8 cellular contexts compared by ENCODE assay signal in genomic region chr11:107457558-107458271, GRCh38. TPM values are rescaled to one million over a fixed set of nuclear protein-coding genes. Genes with fewer than 3 reads are reported as not detected.
DNase-seq lines count a peak whose midpoint lies in the region; ATAC-seq, FAIRE-seq and TF ChIP-seq lines count a peak whose summit lies in the region.

CWF19L2 (minus strand) TSS chr11:107457825; CDS start chr11:107457816, 9 bp downstream.

- H3K27me3 ChIP-seq in SU-DHL-6 (ENCODE audit: low read length) (no peaks in the 10 kb centered on the region), pancreas (no peaks in the 10 kb centered on the region), tibial artery (no peaks in the 10 kb centered on the region)

- DNase-seq in NCI-H128 (lab: John Stamatoyannopoulos, UW; ENCODE audit: unreplicated experiment): peak; percentile 93
- DNase-seq in activated naive CD8-positive, alpha-beta T cell treated with anti-CD3 and anti-CD28 coated beads, Interleukin-2, amount 10 ng/mL, durations not matched to agents 7 days and 5 days: peak; percentile 79
- peak; percentile 93 for DNase-seq in Right ventricle myocardium superior
- peak; percentile 82 to 95 (median 89) for DNase-seq in pancreas
- peak; percentile 83 to 91 for DNase-seq in tibial artery

- H3K9me2 ChIP-seq in SU-DHL-6 (replicated peaks; ENCODE audit: insufficient read depth, low read length): no peaks in the 10 kb centered on the region

- H3K27me3 Mint-ChIP-seq in activated naive CD8-positive, alpha-beta T cell treated with anti-CD3 and anti-CD28 coated beads, Interleukin-2, amount 10 ng/mL, durations not matched to agents 7 days and 5 days: peaks cover 4% of the 10 kb centered on the region

- H3K4me1 Mint-ChIP-seq in activated naive CD8-positive, alpha-beta T cell treated with anti-CD3 and anti-CD28 coated beads, Interleukin-2, amount 10 ng/mL, durations not matched to agents 7 days and 5 days: peaks cover 22% of the 10 kb centered on the region

- no peaks in the 10 kb centered on the region for H3K9me3 ChIP-seq in SU-DHL-6 (ENCODE audit: insufficient read depth, low read length)
- no peaks in the 10 kb centered on the region for H3K9me3 ChIP-seq in pancreas
- no peaks in the 10 kb centered on the region for H3K9me3 ChIP-seq in tibial artery

- H3F3A ChIP-seq in SU-DHL-6 (ENCODE audit: insufficient read depth): no peaks in the 10 kb centered on the region

- peak within 1 kb of the TSS; percentile 87 for H3K27ac Mint-ChIP-seq in activated naive CD8-positive, alpha-beta T cell treated with anti-CD3 and anti-CD28 coated beads, Interleukin-2, amount 10 ng/mL, durations not matched to agents 7 days and 5 days

- H3K36me3 ChIP-seq in SU-DHL-6 (ENCODE audit: low read length) (peaks cover 8% of the 10 kb centered on the region; the same call in 1 of the 2 replicates), pancreas (peaks cover 0 to 14% (median under 1%) of the 10 kb centered on the region in 3 donors), tibial artery (peaks cover 13 to 16% (median 16%) of the 10 kb centered on the region in 3 donors)

- peak within 1 kb of the TSS; percentile 72 for H3K9ac ChIP-seq in SU-DHL-6 (ENCODE audit: low read length)

- POLR2A ChIA-PET in activated naive CD8-positive, alpha-beta T cell treated with anti-CD3 and anti-CD28 coated beads, Interleukin-2, amount 10 ng/mL, durations not matched to agents 7 days and 5 days (lab: Charles Lee): interaction anchor here (0.5 to 1.4 kb wide), 7 partner anchors 10 to 1381 kb away, joined by 3 to 4 read pairs (median 3); partner anchors contain the start of genes AASDHPPT and KBTBD3

- H3K4me1 ChIP-seq in pancreas (peaks cover 0 to 13% (median 7%) of the 10 kb centered on the region in 3 donors), tibial artery (peaks cover 0 to 16% (median 8%) of the 10 kb centered on the region in 4 donors)

- TF ChIP-seq CTCF in SU-DHL-6 (IDR thresholded peaks at IDR 0.05; ENCODE audit: insufficient read depth, low read length, poor library complexity, severe bottlenecking): no peak
- TF ChIP-seq CTCF in pancreas (IDR thresholded peaks at IDR 0.05): no peak
- peak in 1 of 2 experiments; percentile 12 for TF ChIP-seq CTCF in tibial artery (IDR thresholded peaks at IDR 0.05)

- FAIRE-seq in pancreas (lab: Jason Lieb, UNC): peak; percentile 98

- H4K20me1 ChIP-seq in SU-DHL-6 (ENCODE audit: low read depth, low read length): no peaks in the 10 kb centered on the region

- H3K27ac ChIP-seq in SU-DHL-6 (ENCODE audit: low read depth, low read length) (peak within 1 kb of the TSS; percentile 50), pancreas (peak within 1 kb of the TSS; percentile 35 to 73 (median 56)), tibial artery (peak within 1 kb of the TSS; percentile 71 to 74)

- H2AFZ ChIP-seq in SU-DHL-6 (ENCODE audit: low read depth, low read length, severe bottlenecking): peak within 1 kb of the TSS; percentile 81

- WGBS in pancreas, 2 donors: 0 to 1% methylated on average over 30 of the region's 30 CpGs

- intact Hi-C loops in Right ventricle myocardium superior (cut with DNase I) (no loop called here), pancreas (cut with DNase I) (no loop called here), tibial artery (cut with DNase I; ENCODE audit: low total_unique reads) (loop anchor here (10.0 kb wide), 1 partner anchor 1007 kb away; the partner anchor contains the start of gene C11orf65)

- peaks cover 22% of the 10 kb centered on the region for H3K79me2 ChIP-seq in SU-DHL-6 (ENCODE audit: insufficient read depth, low read length)

- H3K36me3 Mint-ChIP-seq in activated naive CD8-positive, alpha-beta T cell treated with anti-CD3 and anti-CD28 coated beads, Interleukin-2, amount 10 ng/mL, durations not matched to agents 7 days and 5 days: peaks cover 7% of the 10 kb centered on the region

- H3K4me3 ChIP-seq in SU-DHL-6 (ENCODE audit: insufficient read depth, low read length, poor library complexity, severe bottlenecking): peak within 1 kb of the TSS; percentile 73
- H3K4me3 ChIP-seq in pancreas: peak within 1 kb of the TSS; percentile 49 to 70 (median 65)
- H3K4me3 ChIP-seq in tibial artery: peak within 1 kb of the TSS; percentile 66 to 75

- H3K9me3 Mint-ChIP-seq in activated naive CD8-positive, alpha-beta T cell treated with anti-CD3 and anti-CD28 coated beads, Interleukin-2, amount 10 ng/mL, durations not matched to agents 7 days and 5 days: no peaks in the 10 kb centered on the region

- peak within 1 kb of the TSS; percentile 97 for H3K4me2 ChIP-seq in SU-DHL-6 (ENCODE audit: low read depth, low read length, poor library complexity, severe bottlenecking)

- TF ChIP-seq POLR2A in GM10847 (IDR thresholded peaks at IDR 0.05; ENCODE audit: extremely low read depth, insufficient read length): peak; percentile 63

- ATAC-seq in HG02678 (IDR thresholded peaks at IDR 0.05; ENCODE audit: unreplicated experiment) (peak; percentile 97), Right ventricle myocardium superior (ENCODE audit: poor library complexity) (peak; percentile 100), pancreas (peak; percentile 100)
- ATAC-seq in activated naive CD8-positive, alpha-beta T cell treated with anti-CD3 and anti-CD28 coated beads, Interleukin-2, amount 10 ng/mL, durations not matched to agents 7 days and 5 days (ENCODE audit: low read depth): peak; percentile 97

- H3K4me3 Mint-ChIP-seq in activated naive CD8-positive, alpha-beta T cell treated with anti-CD3 and anti-CD28 coated beads, Interleukin-2, amount 10 ng/mL, durations not matched to agents 7 days and 5 days: peak within 1 kb of the TSS; percentile 91

RNA-seq across cellular contexts. Expression of gene CWF19L2, which starts in this region (rescaled TPM):
- 10 to 100 TPM; 19.2 to 20.3 TPM for total RNA-seq in activated naive CD8-positive, alpha-beta T cell treated with anti-CD3 and anti-CD28 coated beads, Interleukin-2, amount 10 ng/mL, durations not matched to agents 7 days and 5 days
- total RNA-seq in Right ventricle myocardium superior: 8.4 TPM
- total RNA-seq in pancreas: 1 to 10 TPM; 4.2 to 8.2 (median 6.2) TPM
- polyA plus RNA-seq in pancreas: 10 to 100 TPM in 1 of 2 donors, 1 to 10 TPM in 1; 3.2 to 14.0 TPM

Comparison
In these comparisons a context has a peak if more than half of its experiments do, and no peak if none do; other contexts are left out.
1. Peak in every context shown above with its lines: DNase-seq, ATAC-seq, H3K4me3 ChIP-seq and H3K27ac ChIP-seq.